Comparison of ENCODE assay signal across 18 cellular contexts in the genomic region with DNA sequence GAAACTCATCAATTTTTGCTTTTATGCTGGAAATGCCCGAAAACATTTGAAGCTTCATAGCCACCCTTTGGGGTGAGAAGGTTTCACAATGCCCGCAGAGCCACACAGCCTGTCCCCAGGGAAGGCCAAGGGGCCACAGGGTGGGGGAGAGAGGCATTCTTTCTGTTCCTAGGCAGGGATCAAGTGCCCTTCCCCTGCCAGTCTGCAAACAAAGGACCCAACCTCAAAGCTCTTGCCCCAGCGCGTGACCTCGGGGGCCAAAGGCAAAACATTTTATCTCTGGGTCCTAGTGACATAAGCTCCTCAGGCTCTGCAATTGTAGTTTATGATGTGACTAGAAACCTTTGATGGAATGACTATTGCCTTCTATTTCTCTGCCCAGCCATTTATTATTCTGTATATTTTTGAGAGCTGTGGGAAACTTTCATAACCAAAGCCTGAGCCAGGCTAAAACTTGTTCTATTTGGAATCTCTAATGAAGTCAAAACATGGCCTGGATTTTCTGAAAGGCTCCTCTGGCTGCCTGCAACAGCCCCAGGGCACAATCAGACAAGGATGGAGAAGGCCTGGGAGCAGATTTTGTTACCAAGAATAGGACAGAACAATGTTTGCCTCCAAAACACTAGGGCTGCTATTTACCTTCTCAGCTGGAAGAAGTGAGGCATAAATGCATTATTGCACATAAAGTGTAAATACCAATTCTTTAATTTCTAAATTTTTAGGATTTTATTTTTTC.
DNase-seq lines count a peak whose midpoint lies in the region; ATAC-seq and TF ChIP-seq lines count a peak whose summit lies in the region.
"Had no signal": no experiment of that assay in that cellular context is flagged by ENCODE, and none has a peak within 500 bp of the region (broad histone marks: within the 10 kb centered on the region; RNA-seq: fewer than 3 reads in every experiment).

No MANE protein-coding gene starts in this region.

- no peak overlapping the region for H3K4me3 Mint-ChIP-seq in MCF 10A (ENCODE audit: unreplicated experiment)
- H3K4me3 Mint-ChIP-seq: activated naive CD4-positive, alpha-beta T cell treated with anti-CD3 and anti-CD28 coated beads, Interleukin-2, amount 50 U/mL, for 24 hours had no signal

- CTCF ChIA-PET in MCF 10A (lab: Yijun Ruan, JAX) = interaction anchor here (0.6 kb wide), 1 partner anchor 67 kb away, joined by 3 read pairs; no protein-coding TSS in a partner anchor

- peak; percentile 59 for ATAC-seq in left ventricle myocardium superior
- ATAC-seq in GM21390 (IDR thresholded peaks at IDR 0.05; ENCODE audit: unreplicated experiment) = no peak
- no peak for ATAC-seq in GM21786 (IDR thresholded peaks at IDR 0.05; ENCODE audit: unreplicated experiment)
- ATAC-seq: A549 had no signal

- DNase-seq in breast epithelium (ENCODE audit: low spot score in 2 of 2) = no peak
- no peak for DNase-seq in MCF 10A (ENCODE audit: unreplicated experiment)
- peak; percentile 53 for DNase-seq in NCI-H526 treated with DMSO at 0.1 percent for 48 hours (lab: John Stamatoyannopoulos, UW)
- DNase-seq in left ventricle myocardium superior = no peak
- no peak for DNase-seq in prostate gland (ENCODE audit: low spot score)
- DNase-seq in SHP77 treated with DMSO at 0.1 percent for 48 hours (lab: John Stamatoyannopoulos, UW) = no peak
- DNase-seq: activated CD4-positive, alpha-beta T cell treated with anti-CD3 and anti-CD28 coated beads for 1 hour; activated CD8-positive, alpha-beta memory T cell treated with anti-CD3 and anti-CD28 coated beads, Interleukin-2, amount 50 U/mL, for 48 hours; KG1; NCI-H1694; NCI-H748 treated with DMSO at 0.1 percent for 48 hours; T-helper 2 cell had no signal

- BruUV-seq in MCF 10A (replicated peaks; lab: Mats Ljungman, UMichigan) = no TSS peak

- POLR2A ChIA-PET in MCF 10A (lab: Yijun Ruan, JAX) = interaction anchor here (0.6 to 1.1 kb wide), 2 partner anchors 18 to 291 kb away, joined by 3 to 4 read pairs; no protein-coding TSS in a partner anchor

- H3K9me3 Mint-ChIP-seq in MCF 10A (ENCODE audit: unreplicated experiment) = no peaks in the 10 kb centered on the region
- H3K9me3 Mint-ChIP-seq: activated naive CD4-positive, alpha-beta T cell treated with anti-CD3 and anti-CD28 coated beads, Interleukin-2, amount 50 U/mL, for 24 hours had no signal

- intact Hi-C loops in breast epithelium (cut with DNase I; ENCODE audit: low total_unique reads) = no loop called here
- intact Hi-C loops in MCF 10A (cut with micrococcal nuclease) = no loop called here
- intact Hi-C loops in left ventricle myocardium superior (cut with micrococcal nuclease) = no loop called here
- intact Hi-C loops in prostate gland (cut with DNase I) = no loop called here

- H3K4me1 Mint-ChIP-seq in MCF 10A (ENCODE audit: insufficient read depth, unreplicated experiment) = no peaks in the 10 kb centered on the region
- H3K4me1 Mint-ChIP-seq: activated naive CD4-positive, alpha-beta T cell treated with anti-CD3 and anti-CD28 coated beads, Interleukin-2, amount 50 U/mL, for 24 hours had no signal

- H3K36me3 ChIP-seq in breast epithelium = no peaks in the 10 kb centered on the region
- no peaks in the 10 kb centered on the region for H3K36me3 ChIP-seq in prostate gland
- H3K36me3 ChIP-seq: suprapubic skin had no signal

- TF ChIP-seq POLR2A in breast epithelium (IDR thresholded peaks at IDR 0.05) (no peak), prostate gland (IDR thresholded peaks at IDR 0.05) (no peak)

- WGBS in prostate gland = 63% methylated on average over 5 of the region's 5 CpGs

- no peaks in the 10 kb centered on the region for H3K9me3 ChIP-seq in breast epithelium
- H3K9me3 ChIP-seq in prostate gland = no peaks in the 10 kb centered on the region
- H3K9me3 ChIP-seq: A549, suprapubic skin had no signal

- H3K4me3 ChIP-seq in breast epithelium (no peak overlapping the region), prostate gland (no peak overlapping the region)
- H3K4me3 ChIP-seq: A549, suprapubic skin had no signal

- TF ChIP-seq CTCF in breast epithelium (IDR thresholded peaks at IDR 0.05) (no peak), MCF 10A (IDR thresholded peaks at IDR 0.05; ENCODE audit: unreplicated experiment) (no peak), prostate gland (IDR thresholded peaks at IDR 0.05) (no peak)

- H3K27ac Mint-ChIP-seq in MCF 10A (ENCODE audit: low read depth, unreplicated experiment) = no peak overlapping the region
- H3K27ac Mint-ChIP-seq: activated naive CD4-positive, alpha-beta T cell treated with anti-CD3 and anti-CD28 coated beads, Interleukin-2, amount 50 U/mL, for 24 hours had no signal

- H3K27ac ChIP-seq in breast epithelium (peak overlapping the region; percentile 4 to 43), prostate gland (peak overlapping the region; percentile 6 to 75)
- H3K27ac ChIP-seq: A549, RWPE1, suprapubic skin had no signal

- no peaks in the 10 kb centered on the region for H3K27me3 Mint-ChIP-seq in MCF 10A (ENCODE audit: insufficient read depth, unreplicated experiment)

- no peaks in the 10 kb centered on the region for H3K36me3 Mint-ChIP-seq in MCF 10A (ENCODE audit: insufficient read depth, unreplicated experiment)
- H3K36me3 Mint-ChIP-seq: activated naive CD4-positive, alpha-beta T cell treated with anti-CD3 and anti-CD28 coated beads, Interleukin-2, amount 50 U/mL, for 24 hours had no signal

- H3K27me3 ChIP-seq in breast epithelium (no peaks in the 10 kb centered on the region), prostate gland (replicated peaks; ENCODE audit: insufficient read depth) (no peaks in the 10 kb centered on the region)
- H3K27me3 ChIP-seq: suprapubic skin had no signal

- H3K4me1 ChIP-seq in breast epithelium (no peaks in the 10 kb centered on the region), prostate gland (replicated peaks) (no peaks in the 10 kb centered on the region)
- H3K4me1 ChIP-seq: A549, suprapubic skin had no signal
